In genomic region chr2:127416486-127417001, GRCh38 we compare ENCODE assay signal across 8 cellular contexts. TPM values are rescaled to one million over a fixed set of nuclear protein-coding genes. Genes with fewer than 3 reads are reported as not detected.
DNase-seq lines count a peak whose midpoint lies in the region; ATAC-seq lines count a peak whose summit lies in the region.

No MANE protein-coding gene starts in this region.

- H3K4me3 Mint-ChIP-seq in activated naive CD8-positive, alpha-beta T cell treated with anti-CD3 and anti-CD28 coated beads for 36 hours: peak overlapping the region; percentile 74

- no peaks in the 10 kb centered on the region for H3K27me3 ChIP-seq in mucosa of stomach (ENCODE audit: control insufficient read depth, insufficient read depth, low read length)

- peaks cover 3% of the 10 kb centered on the region for H3K9me3 Mint-ChIP-seq in activated naive CD8-positive, alpha-beta T cell treated with anti-CD3 and anti-CD28 coated beads for 36 hours

- H3K27me3 Mint-ChIP-seq in activated naive CD8-positive, alpha-beta T cell treated with anti-CD3 and anti-CD28 coated beads for 36 hours: peaks cover 31% of the 10 kb centered on the region

- H3K9me3 ChIP-seq in mucosa of stomach (ENCODE audit: control insufficient read depth, low read length): no peaks in the 10 kb centered on the region

- no peaks in the 10 kb centered on the region for H3K36me3 Mint-ChIP-seq in activated naive CD8-positive, alpha-beta T cell treated with anti-CD3 and anti-CD28 coated beads for 36 hours

- peaks cover 21% of the 10 kb centered on the region for H3K4me1 Mint-ChIP-seq in activated naive CD8-positive, alpha-beta T cell treated with anti-CD3 and anti-CD28 coated beads for 36 hours

- H3K4me1 ChIP-seq in mucosa of stomach (ENCODE audit: control insufficient read depth, insufficient read depth, low read length): peaks cover 25% of the 10 kb centered on the region

- H3K36me3 ChIP-seq in mucosa of stomach (ENCODE audit: control insufficient read depth, insufficient read depth, low read length): no peaks in the 10 kb centered on the region

- DNase-seq in DMS 273 (lab: John Stamatoyannopoulos, UW; ENCODE audit: unreplicated experiment): peak; percentile 82
- peak; percentile 15 for DNase-seq in activated naive CD8-positive, alpha-beta T cell treated with anti-CD3 and anti-CD28 coated beads for 36 hours
- no peak for DNase-seq in D341Med (ENCODE audit: low spot score)
- no peak for DNase-seq in C1 segment of cervical spinal cord (lab: John Stamatoyannopoulos, UW)

- H3K4me3 ChIP-seq in mucosa of stomach (ENCODE audit: low read length): peak overlapping the region; percentile 62

- ATAC-seq in HG03025 (IDR thresholded peaks at IDR 0.05; ENCODE audit: low FRiP score, unreplicated experiment): peak; percentile 8
- ATAC-seq in HG03280 (IDR thresholded peaks at IDR 0.05; ENCODE audit: unreplicated experiment): no peak
- ATAC-seq in GM21390 (IDR thresholded peaks at IDR 0.05; ENCODE audit: unreplicated experiment): no peak

- H3K27ac Mint-ChIP-seq in activated naive CD8-positive, alpha-beta T cell treated with anti-CD3 and anti-CD28 coated beads for 36 hours: no peak overlapping the region

- H3K9ac ChIP-seq in mucosa of stomach (ENCODE audit: low read length): peak overlapping the region; percentile 59

RNA-seq across cellular contexts. Expression of gene PROC, which starts 1.7 kb away (rescaled TPM):
- not detected for total RNA-seq in activated naive CD8-positive, alpha-beta T cell treated with anti-CD3 and anti-CD28 coated beads for 36 hours

RNA-seq across cellular contexts. Expression of gene MAP3K2, which starts 28.8 kb away (rescaled TPM):
- total RNA-seq in activated naive CD8-positive, alpha-beta T cell treated with anti-CD3 and anti-CD28 coated beads for 36 hours: 10 to 100 TPM; 41.1 to 43.2 TPM

Comparison
In these comparisons a context has a peak if more than half of its experiments do, and no peak if none do; other contexts are left out.
1. DNase-seq: peak in DMS 273 (single experiment) and activated naive CD8-positive, alpha-beta T cell treated with anti-CD3 and anti-CD28 coated beads for 36 hours (single experiment); none in D341Med (single experiment) and C1 segment of cervical spinal cord (0 of 14).